Comparison of ENCODE assay signal across 29 cellular contexts in the genomic region with DNA sequence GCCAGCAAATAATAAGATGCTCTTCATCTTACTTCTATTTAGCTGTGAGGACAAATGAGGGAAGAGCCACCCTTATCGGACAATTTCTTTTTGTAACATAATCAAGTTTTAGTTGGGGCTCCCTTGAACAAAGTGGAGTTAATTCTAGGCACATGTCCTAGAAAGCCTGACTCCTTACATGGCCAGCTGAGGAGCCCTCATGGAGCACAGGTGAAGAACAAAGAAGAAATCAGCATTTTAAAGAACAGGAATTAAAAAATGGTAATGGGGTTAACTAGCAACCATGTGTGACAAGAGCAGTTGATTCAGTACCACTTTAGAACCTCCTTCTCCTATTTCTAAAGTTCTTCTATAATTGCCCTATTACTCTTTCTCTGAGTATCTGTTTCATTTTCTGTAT. TPM values are rescaled to one million over a fixed set of nuclear protein-coding genes. Genes with fewer than 3 reads are reported as not detected.
"Had no signal": no experiment of that assay in that cellular context is flagged by ENCODE, and none has a peak within 500 bp of the region (broad histone marks: within the 10 kb centered on the region; RNA-seq: fewer than 3 reads in every experiment).

No MANE protein-coding gene starts in this region.

- H3K4me3 ChIP-seq: body of pancreas, cardiac muscle cell, sigmoid colon, smooth muscle cell, testis, uterus had no signal

- H3K4me3 Mint-ChIP-seq: activated naive CD8-positive, alpha-beta T cell treated with anti-CD3 and anti-CD28 coated beads, Interleukin-2, amount 10 ng/mL, durations not matched to agents 7 days and 5 days; activated T-cell treated with anti-CD3 and anti-CD28 coated beads, Interleukin-2, amount 50 U/mL, for 4 hours; mesothelial cell of epicardium; natural killer cell; stimulated activated memory B cell treated with anti-CD40 and anti-IgM and Interleukin-4, amounts not matched to agents 10 μg/mL and 1 μg/mL and 100 μg/mL, for 72 hours; T-helper 2 cell treated with Interferon-gamma antibody and Interleukin-4, amounts not matched to agents 5 μg/mL and 100 μg/mL, for 36 hours had no signal

- ATAC-seq: activated T-cell treated with anti-CD3 and anti-CD28 coated beads, Interleukin-2, amount 50 U/mL, for 4 hours; body of pancreas; foreskin keratinocyte; left ventricle myocardium superior; natural killer cell; stimulated activated memory B cell treated with anti-CD40 and anti-IgM and Interleukin-4, amounts not matched to agents 10 μg/mL and 1 μg/mL and 100 μg/mL, for 72 hours had no signal

- H3K36me3 ChIP-seq: sigmoid colon, uterus had no signal

- H3K27ac ChIP-seq: body of pancreas, cardiac muscle cell, foreskin keratinocyte, sigmoid colon, testis, uterus, VCaP had no signal

- DNase-seq: activated CD4-positive, alpha-beta T cell treated with anti-CD3 and anti-CD28 coated beads for 1 hour; activated CD8-positive, alpha-beta memory T cell treated with anti-CD3 and anti-CD28 coated beads, Interleukin-2, amount 50 U/mL, for 48 hours; activated naive CD4-positive, alpha-beta T cell; activated naive CD8-positive, alpha-beta T cell treated with anti-CD3 and anti-CD28 coated beads, Interleukin-2, amount 10 ng/mL, durations not matched to agents 7 days and 5 days; activated T-cell treated with anti-CD3 and anti-CD28 coated beads, Interleukin-2, amount 50 U/mL, for 4 hours; body of pancreas; cortex of kidney; foreskin keratinocyte; left ventricle myocardium superior; mammary epithelial cell; natural killer cell; retina; sigmoid colon; stimulated activated CD4-positive, alpha-beta T cell treated with anti-CD3 and anti-CD28 coated beads, Interleukin-15, amount 100 ng/mL, for 24 hours; testis; trophoblast cell; uterus had no signal

- H3K9me3 ChIP-seq: body of pancreas, sigmoid colon, testis, uterus had no signal

- H3K4me1 ChIP-seq: body of pancreas, foreskin keratinocyte, sigmoid colon, testis, uterus had no signal

- H3K27ac Mint-ChIP-seq: activated naive CD8-positive, alpha-beta T cell treated with anti-CD3 and anti-CD28 coated beads, Interleukin-2, amount 10 ng/mL, durations not matched to agents 7 days and 5 days; activated T-helper 2 cell treated with anti-CD3 and anti-CD28 coated beads, Interferon-gamma antibody, Interleukin-2, Interleukin-4, amounts not matched to agents 10 μg/mL and 5 μg/mL and 100 μg/mL, durations not matched to agents 14 hours and 24 hours and 36 hours; mesothelial cell of epicardium; natural killer cell; progenitor cell of endocrine pancreas; stimulated activated memory B cell treated with anti-CD40 and anti-IgM and Interleukin-4, amounts not matched to agents 10 μg/mL and 1 μg/mL and 100 μg/mL, for 72 hours; T-helper 2 cell treated with Interferon-gamma antibody and Interleukin-4, amounts not matched to agents 5 μg/mL and 100 μg/mL, for 36 hours had no signal

- H3K4me2 ChIP-seq: smooth muscle cell had no signal

- H3K27me3 Mint-ChIP-seq: activated naive CD8-positive, alpha-beta T cell treated with anti-CD3 and anti-CD28 coated beads, Interleukin-2, amount 10 ng/mL, durations not matched to agents 7 days and 5 days; progenitor cell of endocrine pancreas; stimulated activated memory B cell treated with anti-CD40 and anti-IgM and Interleukin-4, amounts not matched to agents 10 μg/mL and 1 μg/mL and 100 μg/mL, for 72 hours had no signal

- H3K27me3 ChIP-seq: body of pancreas, cardiac muscle cell, foreskin keratinocyte, sigmoid colon, testis, uterus had no signal

- FAIRE-seq: endometrium had no signal

- H3K9me3 Mint-ChIP-seq: activated naive CD8-positive, alpha-beta T cell treated with anti-CD3 and anti-CD28 coated beads, Interleukin-2, amount 10 ng/mL, durations not matched to agents 7 days and 5 days; activated T-cell treated with anti-CD3 and anti-CD28 coated beads, Interleukin-2, amount 50 U/mL, for 4 hours; activated T-helper 2 cell treated with anti-CD3 and anti-CD28 coated beads, Interferon-gamma antibody, Interleukin-2, Interleukin-4, amounts not matched to agents 10 μg/mL and 5 μg/mL and 100 μg/mL, durations not matched to agents 14 hours and 24 hours and 36 hours; natural killer cell; stimulated activated memory B cell treated with anti-CD40 and anti-IgM and Interleukin-4, amounts not matched to agents 10 μg/mL and 1 μg/mL and 100 μg/mL, for 72 hours; T-helper 2 cell treated with Interferon-gamma antibody and Interleukin-4, amounts not matched to agents 5 μg/mL and 100 μg/mL, for 36 hours had no signal

- H3K36me3 Mint-ChIP-seq: natural killer cell had no signal

- H3K4me1 Mint-ChIP-seq: mesothelial cell of epicardium had no signal

RNA-seq across cellular contexts. Expression of a gene that starts 15.9 kb away (rescaled TPM):
- total RNA-seq: cardiac muscle cell, cerebellum, foreskin keratinocyte, glomerular endothelial cell, mammary epithelial cell, mesothelial cell of epicardium, osteocyte, progenitor cell of endocrine pancreas, smooth muscle cell had no signal
- polyA plus RNA-seq: foreskin keratinocyte, mammary epithelial cell had no signal

RNA-seq across cellular contexts. Expression of a gene that starts 51.1 kb away (rescaled TPM):
- total RNA-seq: activated T-helper 2 cell treated with anti-CD3 and anti-CD28 coated beads, Interferon-gamma antibody, Interleukin-2, Interleukin-4, amounts not matched to agents 10 μg/mL and 5 μg/mL and 100 μg/mL, durations not matched to agents 14 hours and 24 hours and 36 hours; cardiac muscle cell; foreskin keratinocyte; glomerular endothelial cell; mammary epithelial cell; mesothelial cell of epicardium; osteocyte; progenitor cell of endocrine pancreas had no signal
- polyA plus RNA-seq: foreskin keratinocyte, mammary epithelial cell had no signal
